Comparison of ENCODE assay signal across 17 cellular contexts in genomic region chr5:158861366-158861765, GRCh38.
"Had no signal": no experiment of that assay in that cellular context is flagged by ENCODE, and none has a peak within 500 bp of the region (broad histone marks: within the 10 kb centered on the region; RNA-seq: fewer than 3 reads in every experiment).

No MANE protein-coding gene starts in this region.

- DNase-seq: cortex of kidney; dorsolateral prefrontal cortex; effector CD4-positive, alpha-beta T cell; endodermal cell; foreskin keratinocyte; heart left ventricle; kidney; left lung; mesenchymal stem cell; mucosa of descending colon; naive B cell; right lobe of liver; small intestine; stimulated activated CD4-positive, alpha-beta T cell treated with anti-CD3 and anti-CD28 coated beads, Interleukin-15, amount 100 ng/mL, for 24 hours; stimulated activated CD4-positive, alpha-beta T cell treated with anti-CD3 and anti-CD28 coated beads, Interleukin-2, amount 100 ng/mL, for 48 hours; stimulated activated naive B cell treated with anti-CD40 and anti-IgM and Interleukin-4, amounts not matched to agents 10 μg/mL and 1 μg/mL and 100 μg/mL, for 72 hours; transverse colon had no signal
